ENCODE assay signal across 26 cellular contexts in the genomic region with DNA sequence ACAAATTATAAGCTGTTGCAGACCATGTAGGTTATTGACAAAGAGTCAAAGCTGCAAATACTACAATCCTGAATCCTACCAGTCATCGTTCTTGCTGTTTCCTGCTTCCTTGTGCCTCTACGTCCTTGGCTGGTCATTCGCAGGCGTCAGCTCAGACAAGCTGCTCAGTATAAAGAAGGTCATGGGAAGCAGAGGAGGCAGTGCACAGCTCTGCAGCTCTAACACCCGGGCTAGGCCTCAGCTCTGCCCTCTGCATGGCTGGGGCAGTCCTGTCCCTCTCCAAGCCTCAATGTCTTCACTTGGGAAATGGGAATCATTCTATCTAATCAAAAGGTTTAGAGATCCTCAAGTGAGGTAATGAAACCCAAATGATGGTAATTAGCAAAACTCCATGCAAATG. TPM values are rescaled to one million over a fixed set of nuclear protein-coding genes. Genes with fewer than 3 reads are reported as not detected.
"Had no signal": no experiment of that assay in that cellular context is flagged by ENCODE, and none has a peak within 500 bp of the region (broad histone marks: within the 10 kb centered on the region; RNA-seq: fewer than 3 reads in every experiment).

No MANE protein-coding gene starts in this region.

- H3K27me3 Mint-ChIP-seq: activated B cell treated with CpG ODN at 0.5 μM for 24 hours; activated CD4-positive, alpha-beta T cell treated with anti-CD3 and anti-CD28 coated beads, Interleukin-2, amount 10 ng/mL, durations not matched to agents 24 days and 14 days; activated CD8-positive, alpha-beta memory T cell treated with anti-CD3 and anti-CD28 coated beads, Interleukin-2, amount 10 ng/mL, durations not matched to agents 7 days and 5 days; activated naive CD4-positive, alpha-beta T cell treated with anti-CD3 and anti-CD28 coated beads, Interleukin-2, amount 10 ng/mL, durations not matched to agents 7 days and 5 days; activated naive CD8-positive, alpha-beta T cell treated with anti-CD3 and anti-CD28 coated beads for 36 hours; T-cell had no signal

- H3K27ac Mint-ChIP-seq: activated B cell treated with CpG ODN at 0.5 μM for 24 hours; activated CD4-positive, alpha-beta T cell treated with anti-CD3 and anti-CD28 coated beads, Interleukin-2, amount 10 ng/mL, durations not matched to agents 24 days and 14 days; activated CD8-positive, alpha-beta memory T cell treated with anti-CD3 and anti-CD28 coated beads, Interleukin-2, amount 10 ng/mL, durations not matched to agents 7 days and 5 days; activated naive CD4-positive, alpha-beta T cell treated with anti-CD3 and anti-CD28 coated beads, Interleukin-2, amount 10 ng/mL, durations not matched to agents 7 days and 5 days; activated naive CD8-positive, alpha-beta T cell treated with anti-CD3 and anti-CD28 coated beads for 36 hours; T-cell had no signal

- H3K4me1 Mint-ChIP-seq: activated B cell treated with CpG ODN at 0.5 μM for 24 hours; activated CD4-positive, alpha-beta T cell treated with anti-CD3 and anti-CD28 coated beads, Interleukin-2, amount 10 ng/mL, durations not matched to agents 24 days and 14 days; activated CD8-positive, alpha-beta memory T cell treated with anti-CD3 and anti-CD28 coated beads, Interleukin-2, amount 10 ng/mL, durations not matched to agents 7 days and 5 days; activated naive CD4-positive, alpha-beta T cell treated with anti-CD3 and anti-CD28 coated beads, Interleukin-2, amount 10 ng/mL, durations not matched to agents 7 days and 5 days; activated naive CD8-positive, alpha-beta T cell treated with anti-CD3 and anti-CD28 coated beads for 36 hours; T-cell had no signal

- H3K27ac ChIP-seq: SK-N-MC had no signal

- ATAC-seq: activated CD8-positive, alpha-beta memory T cell treated with anti-CD3 and anti-CD28 coated beads, Interleukin-2, amount 10 ng/mL, durations not matched to agents 7 days and 5 days; activated T-cell treated with anti-CD3 and anti-CD28 coated beads, Interleukin-2, amount 50 U/mL, for 4 hours; Right ventricle myocardium inferior; T-cell had no signal

- H3K4me3 ChIP-seq: SK-N-MC had no signal

- DNase-seq: activated B cell treated with CpG ODN at 0.5 μM for 24 hours; activated CD4-positive, alpha-beta T cell treated with anti-CD3 and anti-CD28 coated beads for 1 hour; activated CD4-positive, alpha-beta T cell treated with anti-CD3 and anti-CD28 coated beads, Interleukin-2, amount 10 ng/mL, durations not matched to agents 24 days and 14 days; activated CD4-positive, alpha-beta T cell treated with anti-CD3 and anti-CD28 coated beads, Interleukin-2, amount 50 U/mL, for 48 hours; activated CD8-positive, alpha-beta memory T cell treated with anti-CD3 and anti-CD28 coated beads, Interleukin-2, amount 10 ng/mL, durations not matched to agents 7 days and 5 days; activated gamma-delta T cell treated with Interleukin-2 at 50 U/mL for 16 hours; activated naive CD4-positive, alpha-beta T cell treated with anti-CD3 and anti-CD28 coated beads, Interleukin-2, amount 10 ng/mL, durations not matched to agents 7 days and 5 days; activated naive CD8-positive, alpha-beta T cell treated with anti-CD3 and anti-CD28 coated beads for 36 hours; activated T-cell treated with anti-CD3 and anti-CD28 coated beads, Interleukin-2, amount 50 U/mL, for 4 hours; anterior cingulate cortex; MM.1S; NCI-H1105 treated with DMSO at 0.1 percent for 48 hours; NCI-H1436 treated with DMSO at 0.1 percent for 48 hours; NCI-H187; NCI-H2081; NCI-H2171; NCI-H2227 treated with DMSO at 0.1 percent for 48 hours; NCI-H446 treated with DMSO at 0.1 percent for 48 hours; NCI-H524 treated with DMSO at 0.1 percent for 48 hours; NCI-H748 treated with DMSO at 0.1 percent for 48 hours; T-cell; T-helper 2 cell; T1000 had no signal

- H3K4me3 Mint-ChIP-seq: activated B cell treated with CpG ODN at 0.5 μM for 24 hours; activated CD4-positive, alpha-beta T cell treated with anti-CD3 and anti-CD28 coated beads, Interleukin-2, amount 10 ng/mL, durations not matched to agents 24 days and 14 days; activated CD8-positive, alpha-beta memory T cell treated with anti-CD3 and anti-CD28 coated beads, Interleukin-2, amount 10 ng/mL, durations not matched to agents 7 days and 5 days; activated naive CD4-positive, alpha-beta T cell treated with anti-CD3 and anti-CD28 coated beads, Interleukin-2, amount 10 ng/mL, durations not matched to agents 7 days and 5 days; activated naive CD8-positive, alpha-beta T cell treated with anti-CD3 and anti-CD28 coated beads for 36 hours; activated T-cell treated with anti-CD3 and anti-CD28 coated beads, Interleukin-2, amount 50 U/mL, for 4 hours; T-cell had no signal

- H3K9me3 Mint-ChIP-seq: activated B cell treated with CpG ODN at 0.5 μM for 24 hours; activated CD4-positive, alpha-beta T cell treated with anti-CD3 and anti-CD28 coated beads, Interleukin-2, amount 10 ng/mL, durations not matched to agents 24 days and 14 days; activated naive CD4-positive, alpha-beta T cell treated with anti-CD3 and anti-CD28 coated beads, Interleukin-2, amount 10 ng/mL, durations not matched to agents 7 days and 5 days; activated naive CD8-positive, alpha-beta T cell treated with anti-CD3 and anti-CD28 coated beads for 36 hours; activated T-cell treated with anti-CD3 and anti-CD28 coated beads, Interleukin-2, amount 50 U/mL, for 4 hours; T-cell had no signal

- H3K36me3 Mint-ChIP-seq: activated CD8-positive, alpha-beta memory T cell treated with anti-CD3 and anti-CD28 coated beads, Interleukin-2, amount 10 ng/mL, durations not matched to agents 7 days and 5 days; activated naive CD4-positive, alpha-beta T cell treated with anti-CD3 and anti-CD28 coated beads, Interleukin-2, amount 10 ng/mL, durations not matched to agents 7 days and 5 days; activated naive CD8-positive, alpha-beta T cell treated with anti-CD3 and anti-CD28 coated beads for 36 hours had no signal

RNA-seq across cellular contexts. Expression of gene CDCP2, which starts 39.8 kb away (rescaled TPM):
- total RNA-seq: activated B cell treated with CpG ODN at 0.5 μM for 24 hours; activated CD4-positive, alpha-beta T cell treated with anti-CD3 and anti-CD28 coated beads, Interleukin-2, amount 10 ng/mL, durations not matched to agents 24 days and 14 days; activated naive CD8-positive, alpha-beta T cell treated with anti-CD3 and anti-CD28 coated beads for 36 hours; activated T-cell treated with anti-CD3 and anti-CD28 coated beads, Interleukin-2, amount 50 U/mL, for 4 hours; Right ventricle myocardium inferior; RPMI7951 had no signal
